ENCODE assay signal across 15 cellular contexts in genomic region chr2:230069418-230069817, GRCh38. TPM values are rescaled to one million over a fixed set of nuclear protein-coding genes. Genes with fewer than 3 reads are reported as not detected.
DNase-seq lines count a peak whose midpoint lies in the region; ATAC-seq and TF ChIP-seq lines count a peak whose summit lies in the region.
"Had no signal": no experiment of that assay in that cellular context is flagged by ENCODE, and none has a peak within 500 bp of the region (broad histone marks: within the 10 kb centered on the region; RNA-seq: fewer than 3 reads in every experiment).

No MANE protein-coding gene starts in this region.

- intact Hi-C loops in CD14-positive monocyte (cut with micrococcal nuclease): no loop called here

- POLR2A ChIA-PET in CD8-positive, alpha-beta memory T cell (lab: Charles Lee): no interaction called here

- H3K36me3 ChIP-seq in CD8-positive, alpha-beta memory T cell (ENCODE audit: insufficient read depth, low read length): no peaks in the 10 kb centered on the region
- H3K36me3 ChIP-seq: BE2C, heart left ventricle, sigmoid colon, thoracic aorta had no signal

- H3K27me3 Mint-ChIP-seq in CD14-positive monocyte (ENCODE audit: low read depth in 3 of 3) (peaks cover 21 to 34% (median 24%) of the 10 kb centered on the region in 3 donors), nephron progenitor cell (ENCODE audit: low read depth, poor library complexity) (peaks cover 58% of the 10 kb centered on the region)
- H3K27me3 Mint-ChIP-seq in CD8-positive, alpha-beta memory T cell: peaks cover 10 to 19% of the 10 kb centered on the region in 2 donors
- H3K27me3 Mint-ChIP-seq in activated naive CD8-positive, alpha-beta T cell treated with anti-CD3 and anti-CD28 coated beads for 36 hours: peaks cover 17% of the 10 kb centered on the region

- H3K27ac ChIP-seq in CD8-positive, alpha-beta memory T cell (ENCODE audit: low read depth, low read length): no peak overlapping the region
- H3K27ac ChIP-seq: thoracic aorta had no signal

- H3K27ac Mint-ChIP-seq in CD14-positive monocyte (no peak overlapping the region), nephron progenitor cell (no peak overlapping the region)
- peak overlapping the region in 2 of 8 donors; percentile 54 to 85 for H3K27ac Mint-ChIP-seq in CD8-positive, alpha-beta memory T cell
- H3K27ac Mint-ChIP-seq in activated naive CD8-positive, alpha-beta T cell treated with anti-CD3 and anti-CD28 coated beads for 36 hours: no peak overlapping the region

- H3K36me3 Mint-ChIP-seq in CD14-positive monocyte (peaks cover 0 to 1% of the 10 kb centered on the region in 2 donors), nephron progenitor cell (ENCODE audit: low read depth) (no peaks in the 10 kb centered on the region)
- H3K36me3 Mint-ChIP-seq in CD8-positive, alpha-beta memory T cell: peaks cover 0 to 4% (median 0%) of the 10 kb centered on the region in 3 donors
- no peaks in the 10 kb centered on the region for H3K36me3 Mint-ChIP-seq in activated naive CD8-positive, alpha-beta T cell treated with anti-CD3 and anti-CD28 coated beads for 36 hours

- H3K9me3 ChIP-seq in CD8-positive, alpha-beta memory T cell (ENCODE audit: low read length): no peaks in the 10 kb centered on the region
- H3K9me3 ChIP-seq: heart left ventricle, sigmoid colon, thoracic aorta had no signal

- peak overlapping the region; percentile 3 to 40 for H3K4me3 Mint-ChIP-seq in CD14-positive monocyte
- H3K4me3 Mint-ChIP-seq in CD8-positive, alpha-beta memory T cell: peak overlapping the region; percentile 81 to 96 (median 91)
- peak overlapping the region; percentile 75 for H3K4me3 Mint-ChIP-seq in activated naive CD8-positive, alpha-beta T cell treated with anti-CD3 and anti-CD28 coated beads for 36 hours
- H3K4me3 Mint-ChIP-seq in nephron progenitor cell: peak overlapping the region; percentile 95

- no peak overlapping the region for H3K4me3 ChIP-seq in CD8-positive, alpha-beta memory T cell (ENCODE audit: low read length)

- H3K4me1 Mint-ChIP-seq in CD14-positive monocyte (peaks cover 21% of the 10 kb centered on the region), nephron progenitor cell (no peaks in the 10 kb centered on the region)
- H3K4me1 Mint-ChIP-seq in CD8-positive, alpha-beta memory T cell: peaks cover 20 to 21% (median 21%) of the 10 kb centered on the region in 3 donors
- peaks cover 19% of the 10 kb centered on the region for H3K4me1 Mint-ChIP-seq in activated naive CD8-positive, alpha-beta T cell treated with anti-CD3 and anti-CD28 coated beads for 36 hours

- no peak for ATAC-seq in HG03108 (IDR thresholded peaks at IDR 0.05; ENCODE audit: unreplicated experiment)

- TF ChIP-seq CTCF in CD14-positive monocyte (IDR thresholded peaks at IDR 0.05) (no peak), nephron progenitor cell (IDR thresholded peaks at IDR 0.05) (no peak)

- CTCF ChIA-PET in CD8-positive, alpha-beta memory T cell (lab: Charles Lee): no interaction called here

- H3K27me3 ChIP-seq in CD8-positive, alpha-beta memory T cell (ENCODE audit: insufficient read depth, low read length, poor library complexity, severe bottlenecking): peaks cover 4% of the 10 kb centered on the region
- H3K27me3 ChIP-seq: sigmoid colon had no signal

- peaks cover 4% of the 10 kb centered on the region for H3K4me1 ChIP-seq in CD8-positive, alpha-beta memory T cell (ENCODE audit: insufficient read depth, low read length)
- H3K4me1 ChIP-seq: BE2C had no signal

- H3K9me3 Mint-ChIP-seq in CD14-positive monocyte (peaks cover 0 to 12% (median 3%) of the 10 kb centered on the region in 7 donors), nephron progenitor cell (peaks cover 8% of the 10 kb centered on the region)
- H3K9me3 Mint-ChIP-seq in CD8-positive, alpha-beta memory T cell: no peaks in the 10 kb centered on the region
- H3K9me3 Mint-ChIP-seq in activated naive CD8-positive, alpha-beta T cell treated with anti-CD3 and anti-CD28 coated beads for 36 hours: no peaks in the 10 kb centered on the region

- no peak for DNase-seq in CD14-positive monocyte (ENCODE audit: low spot score)
- DNase-seq in CD8-positive, alpha-beta memory T cell: no peak
- no peak for DNase-seq in activated naive CD8-positive, alpha-beta T cell treated with anti-CD3 and anti-CD28 coated beads for 36 hours
- DNase-seq in nephron progenitor cell: no peak
- no peak for DNase-seq in amygdala (lab: John Stamatoyannopoulos, UW)
- no peak for DNase-seq in ecto neural progenitor cell (ENCODE audit: low spot score)
- DNase-seq: activated CD4-positive, CD25-positive, alpha-beta regulatory T cell treated with anti-CD3 and anti-CD28 coated beads, Interleukin-2, amount 50 U/mL, for 72 hours; BE2C; DND-41; effector memory CD4-positive, alpha-beta T cell; occipital lobe; sigmoid colon had no signal

RNA-seq across cellular contexts. Expression of gene SLC16A14, which starts 0.7 kb away (rescaled TPM):
- not detected for polyA plus RNA-seq in CD14-positive monocyte
- total RNA-seq in CD8-positive, alpha-beta memory T cell: 1 to 10 TPM in 1 of 2 experiments, under 1 TPM in 1; 0.27 to 1.0 TPM
- polyA plus RNA-seq in CD8-positive, alpha-beta memory T cell: 0.13 TPM
- total RNA-seq in activated naive CD8-positive, alpha-beta T cell treated with anti-CD3 and anti-CD28 coated beads for 36 hours: 1 to 10 TPM; 1.0 to 1.2 TPM

Comparison
In these comparisons a context has a peak if more than half of its experiments do, and no peak if none do; other contexts are left out.
1. H3K4me3 Mint-ChIP-seq: peak in every context shown above with its lines; median percentile 95 in nephron progenitor cell; 91 in CD8-positive, alpha-beta memory T cell; 75 in activated naive CD8-positive, alpha-beta T cell treated with anti-CD3 and anti-CD28 coated beads for 36 hours; 22 in CD14-positive monocyte.